1 cellular context compared by ENCODE assay signal in the genomic region with DNA sequence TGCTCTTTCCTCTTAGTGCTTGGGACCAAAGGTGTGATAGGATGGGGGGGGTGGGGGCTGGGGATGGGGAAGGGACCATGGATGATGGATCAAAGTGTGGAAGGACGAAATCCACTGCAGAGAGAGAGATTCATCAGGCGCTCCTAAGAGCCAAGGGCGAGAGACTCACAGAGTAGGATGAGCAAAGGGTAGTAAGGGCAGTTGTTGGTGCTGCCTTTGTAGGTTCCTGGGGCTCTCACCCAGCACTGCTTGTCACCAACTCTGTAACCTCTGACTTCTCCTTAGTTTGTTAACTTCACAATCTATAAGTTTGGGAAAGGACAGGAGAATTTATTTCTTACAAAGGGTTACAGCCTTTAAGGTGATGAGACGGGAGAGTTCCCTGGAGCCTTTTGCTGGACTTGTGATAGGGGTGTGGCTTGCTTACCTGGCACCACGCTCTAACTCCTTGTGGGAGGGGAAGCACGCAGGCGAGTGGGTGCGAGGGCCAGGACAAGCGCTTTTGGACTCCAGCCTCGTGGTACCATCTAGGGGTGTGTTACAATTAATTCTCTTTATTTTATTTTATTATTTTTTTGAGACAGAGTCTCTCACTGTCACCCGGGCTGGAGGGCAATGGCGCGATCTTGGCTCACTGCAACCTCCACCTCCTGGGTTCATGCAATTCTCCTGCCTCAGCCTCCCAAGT.
TF ChIP-seq lines count a peak whose summit lies in the region.

No MANE protein-coding gene starts in this region.

TF ChIP-seq in SK-N-SH treated with all-trans-retinoic acid at 6 μM for 48 hours, 23 proteins besides CTCF, POLR2A, EP300 and RAD21 (continued from another document):
- TF ChIP-seq, protein P1, sequence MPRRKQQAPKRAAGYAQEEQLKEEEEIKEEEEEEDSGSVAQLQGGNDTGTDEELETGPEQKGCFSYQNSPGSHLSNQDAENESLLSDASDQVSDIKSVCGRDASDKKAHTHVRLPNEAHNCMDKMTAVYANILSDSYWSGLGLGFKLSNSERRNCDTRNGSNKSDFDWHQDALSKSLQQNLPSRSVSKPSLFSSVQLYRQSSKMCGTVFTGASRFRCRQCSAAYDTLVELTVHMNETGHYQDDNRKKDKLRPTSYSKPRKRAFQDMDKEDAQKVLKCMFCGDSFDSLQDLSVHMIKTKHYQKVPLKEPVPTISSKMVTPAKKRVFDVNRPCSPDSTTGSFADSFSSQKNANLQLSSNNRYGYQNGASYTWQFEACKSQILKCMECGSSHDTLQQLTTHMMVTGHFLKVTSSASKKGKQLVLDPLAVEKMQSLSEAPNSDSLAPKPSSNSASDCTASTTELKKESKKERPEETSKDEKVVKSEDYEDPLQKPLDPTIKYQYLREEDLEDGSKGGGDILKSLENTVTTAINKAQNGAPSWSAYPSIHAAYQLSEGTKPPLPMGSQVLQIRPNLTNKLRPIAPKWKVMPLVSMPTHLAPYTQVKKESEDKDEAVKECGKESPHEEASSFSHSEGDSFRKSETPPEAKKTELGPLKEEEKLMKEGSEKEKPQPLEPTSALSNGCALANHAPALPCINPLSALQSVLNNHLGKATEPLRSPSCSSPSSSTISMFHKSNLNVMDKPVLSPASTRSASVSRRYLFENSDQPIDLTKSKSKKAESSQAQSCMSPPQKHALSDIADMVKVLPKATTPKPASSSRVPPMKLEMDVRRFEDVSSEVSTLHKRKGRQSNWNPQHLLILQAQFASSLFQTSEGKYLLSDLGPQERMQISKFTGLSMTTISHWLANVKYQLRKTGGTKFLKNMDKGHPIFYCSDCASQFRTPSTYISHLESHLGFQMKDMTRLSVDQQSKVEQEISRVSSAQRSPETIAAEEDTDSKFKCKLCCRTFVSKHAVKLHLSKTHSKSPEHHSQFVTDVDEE (CRISPR knock-in tag; IDR thresholded peaks at IDR 0.05), result no peak
